ENCODE assay signal across 25 cellular contexts in the genomic region with DNA sequence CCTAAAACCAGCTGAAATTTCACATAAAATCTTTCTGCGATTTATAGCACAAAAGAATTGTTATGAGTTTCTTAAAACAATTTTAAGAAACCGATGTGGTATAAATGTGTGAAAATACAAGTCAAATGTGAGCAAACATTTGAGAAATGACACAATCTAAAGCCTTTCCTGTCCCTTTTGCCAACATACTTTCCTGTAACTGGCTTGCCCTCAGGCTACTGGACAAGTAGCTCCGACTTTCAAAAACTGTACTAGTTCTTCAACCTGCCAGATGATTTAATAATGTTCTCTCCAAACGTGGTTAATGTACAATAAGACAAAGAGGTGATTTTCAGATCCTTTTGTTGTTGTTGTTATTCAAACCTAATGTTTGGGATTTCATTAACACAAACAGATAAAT.
DNase-seq lines count a peak whose midpoint lies in the region; FAIRE-seq and TF ChIP-seq lines count a peak whose summit lies in the region.
"Had no signal": no experiment of that assay in that cellular context is flagged by ENCODE, and none has a peak within 500 bp of the region (broad histone marks: within the 10 kb centered on the region; RNA-seq: fewer than 3 reads in every experiment).

No MANE protein-coding gene starts in this region.

- no peaks in the 10 kb centered on the region for H3K36me3 ChIP-seq in breast epithelium
- no peaks in the 10 kb centered on the region for H3K36me3 ChIP-seq in bronchial epithelial cell (ENCODE audit: control insufficient read depth, insufficient read depth, low read length)
- H3K36me3 ChIP-seq: BE2C; BLaER1 treated with 17β-estradiol and CSF1 and Interleukin-3, amounts not matched to agents 10 nM and 100 nM had no signal

- H3K9me3 ChIP-seq in breast epithelium: no peaks in the 10 kb centered on the region
- H3K9me3 ChIP-seq: A549; BE2C; BLaER1 treated with 17β-estradiol and CSF1 and Interleukin-3, amounts not matched to agents 10 nM and 100 nM had no signal

- BruUV-seq in MCF 10A (replicated peaks; lab: Mats Ljungman, UMichigan): no TSS peak

- no peaks in the 10 kb centered on the region for H3K27me3 ChIP-seq in breast epithelium
- H3K27me3 ChIP-seq in bronchial epithelial cell (ENCODE audit: control insufficient read depth, insufficient read depth, low read length): no peaks in the 10 kb centered on the region
- H3K27me3 ChIP-seq: BE2C; BLaER1 treated with 17β-estradiol and CSF1 and Interleukin-3, amounts not matched to agents 10 nM and 100 nM had no signal

- TF ChIP-seq CTCF in MCF 10A (IDR thresholded peaks at IDR 0.05; ENCODE audit: unreplicated experiment) (no peak), breast epithelium (IDR thresholded peaks at IDR 0.05) (no peak), bronchial epithelial cell (IDR thresholded peaks at IDR 0.05; ENCODE audit: insufficient read depth, low read length, severe bottlenecking) (no peak)

- H3K4me3 ChIP-seq in breast epithelium: no peak overlapping the region
- no peak overlapping the region for H3K4me3 ChIP-seq in bronchial epithelial cell (ENCODE audit: low read depth, low read length)
- H3K4me3 ChIP-seq: A549; BLaER1 treated with 17β-estradiol and CSF1 and Interleukin-3, amounts not matched to agents 10 nM and 100 nM; GM23338 had no signal

- POLR2A ChIA-PET in MCF 10A (lab: Yijun Ruan, JAX): interaction anchor here (0.6 kb wide), 1 partner anchor 1293 kb away, joined by 3 read pairs; no protein-coding TSS in a partner anchor

- H3K27ac ChIP-seq in breast epithelium: no peak overlapping the region
- H3K27ac ChIP-seq: A549; BLaER1 treated with 17β-estradiol and CSF1 and Interleukin-3, amounts not matched to agents 10 nM and 100 nM had no signal

- H3K9me3 Mint-ChIP-seq in MCF 10A (ENCODE audit: unreplicated experiment): no peaks in the 10 kb centered on the region
- no peaks in the 10 kb centered on the region for H3K9me3 Mint-ChIP-seq in activated naive CD8-positive, alpha-beta T cell treated with anti-CD3 and anti-CD28 coated beads for 36 hours
- H3K9me3 Mint-ChIP-seq: CD4-positive, alpha-beta T cell; CD8-positive, alpha-beta memory T cell; GM23338; H9 had no signal

- H3K27me3 Mint-ChIP-seq in MCF 10A (ENCODE audit: insufficient read depth, unreplicated experiment): no peaks in the 10 kb centered on the region
- peaks cover 3% of the 10 kb centered on the region for H3K27me3 Mint-ChIP-seq in activated naive CD8-positive, alpha-beta T cell treated with anti-CD3 and anti-CD28 coated beads for 36 hours
- H3K27me3 Mint-ChIP-seq: CD4-positive, alpha-beta T cell had no signal

- no peak for TF ChIP-seq POLR2A in breast epithelium (IDR thresholded peaks at IDR 0.05)

- no peaks in the 10 kb centered on the region for H3K4me1 ChIP-seq in breast epithelium
- H3K4me1 ChIP-seq: A549; BE2C; BLaER1 treated with 17β-estradiol and CSF1 and Interleukin-3, amounts not matched to agents 10 nM and 100 nM had no signal

- FAIRE-seq in bronchial epithelial cell (lab: Jason Lieb, UNC): no peak
- FAIRE-seq: A549, D721Med, GM12891, GM18507 had no signal

- H3K4me1 Mint-ChIP-seq in MCF 10A (ENCODE audit: insufficient read depth, unreplicated experiment): no peaks in the 10 kb centered on the region
- H3K4me1 Mint-ChIP-seq in activated naive CD8-positive, alpha-beta T cell treated with anti-CD3 and anti-CD28 coated beads for 36 hours: no peaks in the 10 kb centered on the region
- H3K4me1 Mint-ChIP-seq: CD14-positive monocyte; CD8-positive, alpha-beta memory T cell had no signal

- intact Hi-C loops in MCF 10A (cut with micrococcal nuclease) (loop anchor here (5.0 kb wide), 1 partner anchor 988 kb away; no protein-coding TSS in a partner anchor), breast epithelium (cut with DNase I; ENCODE audit: low total_unique reads) (no loop called here)

- DNase-seq in MCF 10A (ENCODE audit: unreplicated experiment): peak; percentile 34
- DNase-seq in breast epithelium (ENCODE audit: low spot score in 2 of 2): no peak
- DNase-seq in NCI-H69 (lab: John Stamatoyannopoulos, UW): peak; percentile 15
- DNase-seq in bronchial epithelial cell (ENCODE audit: low read depth): peak; percentile 15
- peak; percentile 49 for DNase-seq in renal cortical epithelial cell (ENCODE audit: low read depth)
- no peak for DNase-seq in activated naive CD8-positive, alpha-beta T cell treated with anti-CD3 and anti-CD28 coated beads for 36 hours
- DNase-seq in NCI-H2196 treated with DMSO at 0.1 percent for 48 hours (lab: John Stamatoyannopoulos, UW; ENCODE audit: unreplicated experiment): no peak
- DNase-seq: 8988T; ACHN; AML-193; BE2C; CD4-positive, alpha-beta T cell; CD8-positive, alpha-beta memory T cell; DMS 273 treated with DMSO at 0.1 percent for 48 hours; DMS79; EL; GF-D8; H9 had no signal

- no peaks in the 10 kb centered on the region for H3K36me3 Mint-ChIP-seq in MCF 10A (ENCODE audit: insufficient read depth, unreplicated experiment)
- H3K36me3 Mint-ChIP-seq in activated naive CD8-positive, alpha-beta T cell treated with anti-CD3 and anti-CD28 coated beads for 36 hours: no peaks in the 10 kb centered on the region
- H3K36me3 Mint-ChIP-seq: CD14-positive monocyte; CD8-positive, alpha-beta memory T cell had no signal

- no peak overlapping the region for H3K4me3 Mint-ChIP-seq in MCF 10A (ENCODE audit: unreplicated experiment)
- no peak overlapping the region for H3K4me3 Mint-ChIP-seq in activated naive CD8-positive, alpha-beta T cell treated with anti-CD3 and anti-CD28 coated beads for 36 hours
- H3K4me3 Mint-ChIP-seq: CD14-positive monocyte; CD4-positive, alpha-beta T cell; CD8-positive, alpha-beta memory T cell; GM23338; H9 had no signal

- CTCF ChIA-PET in MCF 10A (lab: Yijun Ruan, JAX): no interaction called here

- no peak overlapping the region for H3K27ac Mint-ChIP-seq in MCF 10A (ENCODE audit: low read depth, unreplicated experiment)
- H3K27ac Mint-ChIP-seq in activated naive CD8-positive, alpha-beta T cell treated with anti-CD3 and anti-CD28 coated beads for 36 hours: no peak overlapping the region
- H3K27ac Mint-ChIP-seq: CD14-positive monocyte; CD4-positive, alpha-beta T cell; CD8-positive, alpha-beta memory T cell; GM23338; H9 had no signal

Comparison
In these comparisons a context has a peak if more than half of its experiments do, and no peak if none do; other contexts are left out.
1. DNase-seq: peak in MCF 10A (single experiment), NCI-H69 (single experiment), bronchial epithelial cell (single experiment) and renal cortical epithelial cell (single experiment); none in breast epithelium (0 of 2), activated naive CD8-positive, alpha-beta T cell treated with anti-CD3 and anti-CD28 coated beads for 36 hours (single experiment) and NCI-H2196 treated with DMSO at 0.1 percent for 48 hours (single experiment).